8 cellular contexts compared by ENCODE assay signal in the genomic region with DNA sequence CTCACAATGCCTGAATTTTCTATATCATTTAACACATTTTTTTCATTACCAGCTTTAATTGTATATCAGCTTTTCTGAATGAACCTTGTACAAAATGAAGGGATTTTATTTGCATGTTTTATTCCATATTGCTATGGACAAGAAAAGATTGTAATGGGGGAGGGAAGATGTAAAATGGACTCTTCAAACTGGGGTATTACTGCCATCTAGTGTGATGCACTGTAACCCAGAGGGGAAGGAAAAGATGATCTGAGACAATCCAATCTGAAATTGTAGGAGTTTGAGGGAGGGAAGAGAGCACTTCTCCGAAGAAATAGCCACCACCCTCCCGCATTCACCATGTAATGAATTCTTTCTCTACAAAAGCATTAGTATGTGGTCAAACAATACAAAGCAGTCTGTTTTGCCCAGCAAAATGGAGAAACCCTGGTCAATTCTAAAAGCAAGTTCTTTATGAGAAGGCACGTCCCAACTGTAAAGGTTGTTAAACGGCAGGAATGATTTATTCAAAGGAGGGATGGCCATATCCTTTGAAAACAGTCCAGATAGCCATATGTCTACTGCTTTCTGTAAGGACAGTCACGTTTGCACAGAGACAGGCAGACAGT.
DNase-seq lines count a peak whose midpoint lies in the region; TF ChIP-seq lines count a peak whose summit lies in the region.

No MANE protein-coding gene starts in this region.

- H3K4me1 Mint-ChIP-seq in CD14-positive monocyte, result no peaks in the 10 kb centered on the region

- in situ Hi-C loops in Caki2 (cut with HindIII; ENCODE audit: low pct_unique_long_range_greater_than_20kb, low sequenced_read_pairs) (no loop called here), astrocyte of the cerebellum (cut with HindIII; ENCODE audit: low sequenced_read_pairs) (loop anchor here (10.0 kb wide), 1 partner anchor 1852 kb away; the partner anchor contains the start of gene SOX4)

- intact Hi-C loops in testis (cut with DNase I; ENCODE audit: low total_unique reads), result no loop called here
- intact Hi-C loops in CD14-positive monocyte (cut with micrococcal nuclease), result no loop called here

- WGBS in iPS DF 6.9 (ENCODE audit: insufficient coverage, insufficient read length), result no CpG with 5 or more reads among the region's 5 CpGs
- WGBS in testis, 2 donors, result 48 to 50% methylated on average over 5 of the region's 5 CpGs

- TF ChIP-seq POLR2A in testis (IDR thresholded peaks at IDR 0.05), result no peak

- no peak overlapping the region for H3K4me3 Mint-ChIP-seq in CD14-positive monocyte

- H3K27ac Mint-ChIP-seq in CD14-positive monocyte, result no peak overlapping the region

- H3K4me1 ChIP-seq in iPS DF 6.9 (ENCODE audit: control insufficient read depth, insufficient read depth, low read length) (no peaks in the 10 kb centered on the region), testis (peaks cover 5% of the 10 kb centered on the region)

- H3K36me3 ChIP-seq in iPS DF 6.9 (ENCODE audit: control insufficient read depth, insufficient read depth, low read length), result no peaks in the 10 kb centered on the region
- no peaks in the 10 kb centered on the region for H3K36me3 ChIP-seq in testis (ENCODE audit: low read depth, missing control alignments)

- H3K27me3 ChIP-seq in iPS DF 6.9 (ENCODE audit: control insufficient read depth, insufficient read depth, low read length) (no peaks in the 10 kb centered on the region), testis (no peaks in the 10 kb centered on the region)

- H3K27ac ChIP-seq in iPS DF 6.9 (ENCODE audit: low read length) (no peak overlapping the region), testis (no peak overlapping the region)

- no peaks in the 10 kb centered on the region for H3K36me3 Mint-ChIP-seq in CD14-positive monocyte

- peaks cover 0 to under 1% (median 0%) of the 10 kb centered on the region in 7 donors for H3K9me3 Mint-ChIP-seq in CD14-positive monocyte

- H3K27me3 Mint-ChIP-seq in CD14-positive monocyte (ENCODE audit: low read depth in 3 of 3), result peaks cover 0 to 3% (median 2%) of the 10 kb centered on the region in 3 donors

- peak; percentile 71 for TF ChIP-seq CTCF in astrocyte of the cerebellum (IDR thresholded peaks at IDR 0.05; ENCODE audit: low read depth, low read length, missing control alignments)
- TF ChIP-seq CTCF in testis (IDR thresholded peaks at IDR 0.05), result peak in 1 of 3 experiments; percentile 15
- TF ChIP-seq CTCF in CD14-positive monocyte (IDR thresholded peaks at IDR 0.05), result no peak

- DNase-seq in Caki2 (ENCODE audit: low read depth) (peak; percentile 38), NCI-H2029 (lab: John Stamatoyannopoulos, UW) (peak; percentile 65), astrocyte of the cerebellum (ENCODE audit: low read depth) (peak; percentile 55), iPS DF 6.9 (ENCODE audit: low read depth, low spot score) (peak; percentile 1), testis (no peak), CD14-positive monocyte (ENCODE audit: low spot score) (no peak)
- no peak for DNase-seq in activated naive CD4-positive, alpha-beta T cell treated with anti-CD3 and anti-CD28 coated beads, Interleukin-2, amount 50 U/mL, for 16 hours
- DNase-seq in stimulated activated CD4-positive, alpha-beta T cell treated with anti-CD3 and anti-CD28 coated beads, Interleukin-2, amount 100 ng/mL, for 24 hours, result no peak

- H3K4me3 ChIP-seq in astrocyte of the cerebellum (ENCODE audit: low read depth, low read length) (no peak overlapping the region), iPS DF 6.9 (ENCODE audit: low read length) (no peak overlapping the region), testis (no peak overlapping the region)

- H3K9me3 ChIP-seq in iPS DF 6.9 (ENCODE audit: control insufficient read depth, insufficient read depth, low read length) (no peaks in the 10 kb centered on the region), testis (no peaks in the 10 kb centered on the region)

Comparison
In these comparisons a context has a peak if more than half of its experiments do, and no peak if none do; other contexts are left out.
1. DNase-seq: peak in Caki2 (single experiment), NCI-H2029 (single experiment), astrocyte of the cerebellum (single experiment) and iPS DF 6.9 (single experiment); none in activated naive CD4-positive, alpha-beta T cell treated with anti-CD3 and anti-CD28 coated beads, Interleukin-2, amount 50 U/mL, for 16 hours (single experiment), testis (single experiment), CD14-positive monocyte (single experiment) and stimulated activated CD4-positive, alpha-beta T cell treated with anti-CD3 and anti-CD28 coated beads, Interleukin-2, amount 100 ng/mL, for 24 hours (0 of 2).